Comparison of ENCODE assay signal across 8 cellular contexts in genomic region chr4:108036252-108036651, GRCh38. TPM values are rescaled to one million over a fixed set of nuclear protein-coding genes. Genes with fewer than 3 reads are reported as not detected.
DNase-seq lines count a peak whose midpoint lies in the region; ATAC-seq and TF ChIP-seq lines count a peak whose summit lies in the region.

No MANE protein-coding gene starts in this region.

- peaks cover 0 to 54% of the 10 kb centered on the region in 2 donors for H3K4me1 ChIP-seq in naive thymus-derived CD4-positive, alpha-beta T cell (ENCODE audit: control insufficient read depth in 2 of 2, insufficient read depth in 2 of 2, low read length in 2 of 2)

- peak overlapping the region; percentile 78 for H3K27ac ChIP-seq in naive thymus-derived CD4-positive, alpha-beta T cell (ENCODE audit: low read depth, low read length)
- no peak overlapping the region for H3K27ac ChIP-seq in brain microvascular endothelial cell

- no peak for TF ChIP-seq CTCF in brain microvascular endothelial cell (IDR thresholded peaks at IDR 0.05; ENCODE audit: low read depth, low read length, missing control alignments)

- H3K27me3 ChIP-seq in naive thymus-derived CD4-positive, alpha-beta T cell (ENCODE audit: control insufficient read depth in 2 of 2, insufficient read depth in 2 of 2, low read length in 2 of 2): no peaks in the 10 kb centered on the region
- H3K27me3 ChIP-seq in brain microvascular endothelial cell (replicated peaks): no peaks in the 10 kb centered on the region

- peak; percentile 82 for ATAC-seq in GM18867 (IDR thresholded peaks at IDR 0.05; ENCODE audit: unreplicated experiment)
- peak; percentile 91 for ATAC-seq in HG02973 (IDR thresholded peaks at IDR 0.05; ENCODE audit: unreplicated experiment)
- ATAC-seq in naive thymus-derived CD4-positive, alpha-beta T cell: peak; percentile 99

- H3K36me3 Mint-ChIP-seq in naive thymus-derived CD4-positive, alpha-beta T cell: peaks cover 0 to 29% (median 0%) of the 10 kb centered on the region in 5 donors

- H3K36me3 ChIP-seq in naive thymus-derived CD4-positive, alpha-beta T cell (ENCODE audit: control insufficient read depth in 2 of 3, insufficient read depth in 3 of 3, low read length in 3 of 3): no peaks in the 10 kb centered on the region
- H3K36me3 ChIP-seq in brain microvascular endothelial cell (replicated peaks): no peaks in the 10 kb centered on the region

- no peaks in the 10 kb centered on the region for H3K9me3 ChIP-seq in naive thymus-derived CD4-positive, alpha-beta T cell (ENCODE audit: control insufficient read depth in 2 of 3, low read length in 3 of 3)

- peak overlapping the region; percentile 73 to 87 (median 80) for H3K4me3 Mint-ChIP-seq in naive thymus-derived CD4-positive, alpha-beta T cell

- peak; percentile 63 for DNase-seq in activated CD4-positive, alpha-beta T cell treated with anti-CD3 and anti-CD28 coated beads for 1 hour
- peak in 8 of 9 donors; percentile 43 to 93 (median 88) for DNase-seq in naive thymus-derived CD4-positive, alpha-beta T cell
- DNase-seq in brain microvascular endothelial cell: no peak
- no peak for DNase-seq in kidney tubule cell (ENCODE audit: low spot score)
- no peak for DNase-seq in NCI-H2081 treated with DMSO at 0.1 percent for 48 hours (lab: John Stamatoyannopoulos, UW)
- no peak for DNase-seq in SW 1271 (lab: John Stamatoyannopoulos, UW)

- in situ Hi-C loops in brain microvascular endothelial cell (cut with HindIII; ENCODE audit: low pct_ligation_motif_present, low sequenced_read_pairs): no loop called here

- CTCF ChIA-PET in naive thymus-derived CD4-positive, alpha-beta T cell (lab: Charles Lee): interaction anchor here (0.6 to 1.4 kb wide), 7 partner anchors 14 to 509 kb away, joined by 3 to 4 read pairs (median 3); no protein-coding TSS in a partner anchor

- H3K4me3 ChIP-seq in naive thymus-derived CD4-positive, alpha-beta T cell (ENCODE audit: low read length): peak overlapping the region; percentile 41
- H3K4me3 ChIP-seq in brain microvascular endothelial cell (ENCODE audit: low read depth, low read length): no peak overlapping the region

- H3K27ac Mint-ChIP-seq in naive thymus-derived CD4-positive, alpha-beta T cell: peak overlapping the region; percentile 90 to 100 (median 96)

- POLR2A ChIA-PET in naive thymus-derived CD4-positive, alpha-beta T cell (lab: Charles Lee): interaction anchor here (0.6 to 10.4 kb wide), 28 partner anchors 10 to 585 kb away, joined by 3 to 120 read pairs (median 6); partner anchors contain the start of gene LEF1

- intact Hi-C loops in naive thymus-derived CD4-positive, alpha-beta T cell (cut with micrococcal nuclease): loop anchor here (1.0 to 5.0 kb wide), 5 partner anchors 9 to 1612 kb away; no protein-coding TSS in a partner anchor

- H3K9me3 Mint-ChIP-seq in naive thymus-derived CD4-positive, alpha-beta T cell: peaks cover 0 to 8% (median 0%) of the 10 kb centered on the region in 11 donors

- no peaks in the 10 kb centered on the region for H3K27me3 Mint-ChIP-seq in naive thymus-derived CD4-positive, alpha-beta T cell

- peaks cover 19 to 80% (median 65%) of the 10 kb centered on the region in 7 donors for H3K4me1 Mint-ChIP-seq in naive thymus-derived CD4-positive, alpha-beta T cell

RNA-seq across cellular contexts. Expression of gene HADH, which starts 46.6 kb away (rescaled TPM):
- total RNA-seq in naive thymus-derived CD4-positive, alpha-beta T cell: 10 to 100 TPM; 16.5 to 38.8 (median 29.7) TPM
- polyA plus RNA-seq in naive thymus-derived CD4-positive, alpha-beta T cell: 10 to 100 TPM; 43.0 to 45.1 TPM

Comparison
In these comparisons a context has a peak if more than half of its experiments do, and no peak if none do; other contexts are left out.
1. DNase-seq: peak in activated CD4-positive, alpha-beta T cell treated with anti-CD3 and anti-CD28 coated beads for 1 hour (single experiment) and naive thymus-derived CD4-positive, alpha-beta T cell (8 of 9); none in brain microvascular endothelial cell (single experiment), kidney tubule cell (single experiment), NCI-H2081 treated with DMSO at 0.1 percent for 48 hours (single experiment) and SW 1271 (0 of 2).
2. Peak in every context shown above with its lines, with median percentiles within 50 percentile points of each other: ATAC-seq.